Comparison of ENCODE assay signal across 13 cellular contexts in the genomic region with DNA sequence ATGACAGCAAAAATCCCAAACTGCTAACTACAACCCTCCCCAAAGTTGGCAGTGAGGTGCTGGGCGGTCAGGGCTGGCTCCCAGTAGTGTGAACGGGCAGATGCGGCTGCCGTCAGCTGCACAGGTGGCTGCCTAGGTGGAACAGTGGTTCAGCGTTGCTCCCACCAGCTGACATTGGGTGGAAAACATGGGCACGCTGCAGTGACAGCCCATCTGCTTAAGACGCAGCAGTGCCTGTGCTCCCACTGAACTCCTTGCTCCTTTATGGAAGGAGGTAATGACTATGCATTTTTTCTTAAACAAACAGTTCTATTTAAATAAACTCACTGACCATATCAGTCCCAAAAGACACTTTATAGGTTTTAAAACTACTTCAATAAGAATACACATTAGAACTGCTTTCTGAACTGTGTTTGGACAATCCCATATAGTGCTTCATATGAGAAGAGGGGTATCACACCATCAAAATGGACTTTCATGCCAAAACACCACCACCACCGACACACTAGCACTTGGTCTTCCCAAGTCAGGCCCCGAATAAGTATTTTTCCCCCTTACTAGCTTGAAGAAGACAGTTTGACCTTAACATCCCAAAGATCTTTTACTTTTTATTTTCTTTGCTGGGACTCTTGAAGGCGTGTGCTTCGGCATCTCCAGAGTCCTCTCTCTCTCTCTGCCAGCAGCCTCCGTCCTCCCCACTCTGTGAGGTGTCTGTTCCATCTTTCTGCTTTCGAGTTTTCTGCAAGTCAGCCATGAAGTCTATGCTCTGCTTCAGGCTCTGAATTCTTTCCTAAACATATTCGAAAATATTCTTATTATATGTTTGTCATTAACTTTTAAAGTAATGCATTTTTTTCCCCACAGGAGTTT. TPM values are rescaled to one million over a fixed set of nuclear protein-coding genes. Genes with fewer than 3 reads are reported as not detected.
DNase-seq lines count a peak whose midpoint lies in the region; ATAC-seq, FAIRE-seq and TF ChIP-seq lines count a peak whose summit lies in the region.
"Had no signal": no experiment of that assay in that cellular context is flagged by ENCODE, and none has a peak within 500 bp of the region (broad histone marks: within the 10 kb centered on the region; RNA-seq: fewer than 3 reads in every experiment).

No MANE protein-coding gene starts in this region.

- H3K4me1 Mint-ChIP-seq in activated naive CD8-positive, alpha-beta T cell treated with anti-CD3 and anti-CD28 coated beads, Interleukin-2, amount 50 U/mL, for 24 hours: peaks cover 44% of the 10 kb centered on the region
- peaks cover 43 to 67% (median 55%) of the 10 kb centered on the region in 7 donors for H3K4me1 Mint-ChIP-seq in naive thymus-derived CD4-positive, alpha-beta T cell

- H3K36me3 ChIP-seq in naive thymus-derived CD4-positive, alpha-beta T cell (ENCODE audit: control insufficient read depth in 2 of 3, insufficient read depth in 3 of 3, low read length in 3 of 3): peaks cover 6 to 25% (median 7%) of the 10 kb centered on the region in 3 experiments
- H3K36me3 ChIP-seq in SK-N-SH (replicated peaks in 1 of 2; ENCODE audit: control insufficient read depth in 1 of 2, insufficient read depth in 2 of 2, low read length in 1 of 2): peaks cover 61 to 62% of the 10 kb centered on the region in 2 experiments

- H3K9me3 ChIP-seq in A549 (no peaks in the 10 kb centered on the region), SK-N-SH (no peaks in the 10 kb centered on the region)
- H3K9me3 ChIP-seq in naive thymus-derived CD4-positive, alpha-beta T cell (ENCODE audit: control insufficient read depth in 2 of 3, low read length in 3 of 3): no peaks in the 10 kb centered on the region

- H3K27ac ChIP-seq in A549 (peak overlapping the region; percentile 57 to 75; a peak in 5 of 6 replicates), SK-N-SH (ENCODE audit: low read depth in 2 of 2, low read length in 1 of 2) (no peak overlapping the region)
- peak overlapping the region; percentile 82 for H3K27ac ChIP-seq in naive thymus-derived CD4-positive, alpha-beta T cell (ENCODE audit: low read depth, low read length)
- H3K27ac ChIP-seq: parathyroid adenoma had no signal

- no peaks in the 10 kb centered on the region for H4K20me1 ChIP-seq in SK-N-SH (ENCODE audit: insufficient read depth)

- H3K9ac ChIP-seq in SK-N-SH: no peak overlapping the region
- H3K9ac ChIP-seq: parathyroid adenoma had no signal

- TF ChIP-seq CTCF in A549 (IDR thresholded peaks at IDR 0.05): no peak
- TF ChIP-seq CTCF in SK-N-SH (IDR thresholded peaks at IDR 0.05): no peak

- H3K4me2 ChIP-seq in A549: peak overlapping the region; percentile 34
- no peak overlapping the region for H3K4me2 ChIP-seq in SK-N-SH

- WGBS in A549 (ENCODE audit: missing lambda C conversion rate): 74% methylated on average over 14 of the region's 14 CpGs
- 93% methylated on average over 9 of the region's 14 CpGs for WGBS in SK-N-SH (ENCODE audit: low lambda C conversion rate)

- H3K27me3 ChIP-seq in naive thymus-derived CD4-positive, alpha-beta T cell (ENCODE audit: control insufficient read depth in 2 of 2, insufficient read depth in 2 of 2, low read length in 2 of 2): no peaks in the 10 kb centered on the region
- H3K27me3 ChIP-seq in SK-N-SH (ENCODE audit: insufficient read depth): no peaks in the 10 kb centered on the region

- H3K9me3 Mint-ChIP-seq in activated naive CD8-positive, alpha-beta T cell treated with anti-CD3 and anti-CD28 coated beads, Interleukin-2, amount 50 U/mL, for 24 hours: no peaks in the 10 kb centered on the region
- peaks cover 0 to 3% (median 0%) of the 10 kb centered on the region in 11 donors for H3K9me3 Mint-ChIP-seq in naive thymus-derived CD4-positive, alpha-beta T cell
- H3K9me3 Mint-ChIP-seq: dendritic cell treated with granulocyte-macrophage colony-stimulating factor and Interleukin-4, amounts not matched to agents 40 ng/mL and 50 ng/mL, for 4 days had no signal

- intact Hi-C loops in naive thymus-derived CD4-positive, alpha-beta T cell (cut with micrococcal nuclease): no loop called here

- H3K9me2 ChIP-seq in SK-N-SH: no peaks in the 10 kb centered on the region

- H3K4me3 ChIP-seq in A549: no peak overlapping the region
- H3K4me3 ChIP-seq in naive thymus-derived CD4-positive, alpha-beta T cell (ENCODE audit: low read length): no peak overlapping the region
- no peak overlapping the region for H3K4me3 ChIP-seq in SK-N-SH (ENCODE audit: low read depth in 2 of 2, low read length in 1 of 2)

- H3K36me3 Mint-ChIP-seq in activated naive CD8-positive, alpha-beta T cell treated with anti-CD3 and anti-CD28 coated beads, Interleukin-2, amount 50 U/mL, for 24 hours (ENCODE audit: low read depth): peaks cover 48% of the 10 kb centered on the region
- H3K36me3 Mint-ChIP-seq in naive thymus-derived CD4-positive, alpha-beta T cell: peaks cover 18 to 50% (median 39%) of the 10 kb centered on the region in 5 donors

- H3K79me2 ChIP-seq in SK-N-SH (ENCODE audit: insufficient read depth): peaks cover 11% of the 10 kb centered on the region
- H3K79me2 ChIP-seq: parathyroid adenoma had no signal

- peak in 1 of 2 experiments; percentile 37 for DNase-seq in A549 (ENCODE audit: low read depth in 1 of 2, low spot score in 1 of 2)
- peak; percentile 47 for DNase-seq in H4 (ENCODE audit: low spot score)
- DNase-seq in activated naive CD8-positive, alpha-beta T cell treated with anti-CD3 and anti-CD28 coated beads, Interleukin-2, amount 50 U/mL, for 24 hours: no peak
- no peak for DNase-seq in naive thymus-derived CD4-positive, alpha-beta T cell
- DNase-seq in RPMI8226: no peak
- no peak for DNase-seq in NCI-H146 (lab: John Stamatoyannopoulos, UW)
- no peak for DNase-seq in SK-N-SH
- DNase-seq: GOT3, Right ventricle myocardium superior had no signal

- TF ChIP-seq EP300 in A549 (IDR thresholded peaks at IDR 0.05) (no peak), SK-N-SH (IDR thresholded peaks at IDR 0.05; ENCODE audit: borderline replicate concordance in 1 of 2, low read depth in 1 of 2, low read length in 1 of 2) (no peak)

- FAIRE-seq in A549 (lab: Jason Lieb, UNC): no peak
- FAIRE-seq: astrocyte had no signal

- CTCF ChIA-PET in A549 (lab: Yijun Ruan, JAX) (interaction anchor here (0.7 to 1.8 kb wide), 3 partner anchors 9 to 331 kb away, joined by 3 to 8 read pairs (median 3); no protein-coding TSS in a partner anchor), SK-N-SH (lab: Yijun Ruan, JAX) (interaction anchor here (0.6 kb wide), 1 partner anchor 120 kb away, joined by 3 read pairs; no protein-coding TSS in a partner anchor)
- CTCF ChIA-PET in naive thymus-derived CD4-positive, alpha-beta T cell (lab: Charles Lee): interaction anchor here (1.4 kb wide), 1 partner anchor 12 kb away, joined by 4 read pairs; no protein-coding TSS in a partner anchor

- H3K27ac Mint-ChIP-seq in activated naive CD8-positive, alpha-beta T cell treated with anti-CD3 and anti-CD28 coated beads, Interleukin-2, amount 50 U/mL, for 24 hours: peak overlapping the region; percentile 65
- peak overlapping the region; percentile 43 to 99 (median 88) for H3K27ac Mint-ChIP-seq in naive thymus-derived CD4-positive, alpha-beta T cell

- no peak for TF ChIP-seq RAD21 in A549 (conservative IDR thresholded peaks at IDR 0.05 in 1 of 2, IDR thresholded peaks at IDR 0.05 in 1 of 2)
- TF ChIP-seq RAD21 in SK-N-SH (IDR thresholded peaks at IDR 0.05; ENCODE audit: low read length): no peak

- H3K27me3 Mint-ChIP-seq in activated naive CD8-positive, alpha-beta T cell treated with anti-CD3 and anti-CD28 coated beads, Interleukin-2, amount 50 U/mL, for 24 hours: no peaks in the 10 kb centered on the region
- H3K27me3 Mint-ChIP-seq in naive thymus-derived CD4-positive, alpha-beta T cell: no peaks in the 10 kb centered on the region
- H3K27me3 Mint-ChIP-seq: dendritic cell treated with granulocyte-macrophage colony-stimulating factor and Interleukin-4, amounts not matched to agents 40 ng/mL and 50 ng/mL, for 4 days had no signal

- POLR2A ChIA-PET in A549 (lab: Yijun Ruan, JAX): no interaction called here
- POLR2A ChIA-PET in naive thymus-derived CD4-positive, alpha-beta T cell (lab: Charles Lee): interaction anchor here (1.0 to 1.4 kb wide), 3 partner anchors 18 to 69 kb away, joined by 3 to 7 read pairs (median 5); no protein-coding TSS in a partner anchor
- POLR2A ChIA-PET in SK-N-SH (lab: Yijun Ruan, JAX): no interaction called here

- TF ChIP-seq POLR2A in A549 (IDR thresholded peaks at IDR 0.05; ENCODE audit: low read length): no peak

- H3K4me1 ChIP-seq in A549 (peaks cover 19% of the 10 kb centered on the region), SK-N-SH (ENCODE audit: control insufficient read depth in 1 of 2, insufficient read depth in 2 of 2, low read depth in 1 of 2, low read length in 1 of 2) (peaks cover 0 to 4% of the 10 kb centered on the region in 2 experiments; a peak in 1 of 4 replicates)
- peaks cover 12 to 29% of the 10 kb centered on the region in 2 donors for H3K4me1 ChIP-seq in naive thymus-derived CD4-positive, alpha-beta T cell (ENCODE audit: control insufficient read depth in 2 of 2, insufficient read depth in 2 of 2, low read length in 2 of 2)
- H3K4me1 ChIP-seq: parathyroid adenoma had no signal

- H3K4me3 Mint-ChIP-seq in activated naive CD8-positive, alpha-beta T cell treated with anti-CD3 and anti-CD28 coated beads, Interleukin-2, amount 50 U/mL, for 24 hours: no peak overlapping the region
- peak overlapping the region in 5 of 10 donors; percentile 7 to 74 (median 68) for H3K4me3 Mint-ChIP-seq in naive thymus-derived CD4-positive, alpha-beta T cell
- H3K4me3 Mint-ChIP-seq: dendritic cell treated with granulocyte-macrophage colony-stimulating factor and Interleukin-4, amounts not matched to agents 40 ng/mL and 50 ng/mL, for 4 days had no signal

- H2AFZ ChIP-seq in SK-N-SH (ENCODE audit: low read depth): no peak overlapping the region
- H2AFZ ChIP-seq: parathyroid adenoma had no signal

- ATAC-seq in A549 (peak; percentile 47 to 74; a peak in 5 of 6 replicates), GM21381 (IDR thresholded peaks at IDR 0.05; ENCODE audit: unreplicated experiment) (no peak)
- no peak for ATAC-seq in activated naive CD8-positive, alpha-beta T cell treated with anti-CD3 and anti-CD28 coated beads, Interleukin-2, amount 50 U/mL, for 24 hours
- no peak for ATAC-seq in naive thymus-derived CD4-positive, alpha-beta T cell

- H3F3A ChIP-seq in SK-N-SH (replicated peaks; ENCODE audit: insufficient read depth): no peaks in the 10 kb centered on the region

TF ChIP-seq in SK-N-SH, 30 proteins besides CTCF, POLR2A, EP300 and RAD21:
- no peak for TF ChIP-seq GATA2 (CRISPR knock-in tag; IDR thresholded peaks at IDR 0.05)

RNA-seq across cellular contexts. Expression of a gene that starts 34.4 kb away (rescaled TPM):
- polyA plus RNA-seq in A549 (2011; rRNA removed): 94.5 and 102 TPM in 2 replicates
- polyA plus RNA-seq in A549 (2012; cell fraction: cytosol; rRNA removed): 26.2 and 30.8 TPM in 2 replicates
- polyA plus RNA-seq in A549 (2012; cell fraction: nucleus; rRNA removed): 28.5 and 30.8 TPM in 2 replicates
- 59.9 to 60.4 TPM (median 60.2 TPM) in 3 replicates for polyA plus RNA-seq in A549 (2017; fragmentation: RNase III; extraction: RNeasy Plus Mini Kit Qiagen cat#74134 plus additional on column Dnase treatment)
- 42.0 and 42.7 TPM in 2 replicates for polyA minus RNA-seq in A549 (2011; rRNA and poly(A)+ RNA removed)
- total RNA-seq in H4 (2014; rRNA removed; shearing (Covaris generic)): 34.7 and 43.8 TPM in 2 replicates
- 10 to 100 TPM; 80.9 to 91.1 (median 85.0) TPM for total RNA-seq in naive thymus-derived CD4-positive, alpha-beta T cell
- 10 to 100 TPM; 34.5 to 47.3 TPM for polyA plus RNA-seq in naive thymus-derived CD4-positive, alpha-beta T cell
- polyA plus RNA-seq in SK-N-SH (2012; rRNA removed): 31.6 and 32.9 TPM in 2 replicates
- polyA plus RNA-seq in SK-N-SH (2012; cell fraction: cytosol; rRNA removed): 44.3 and 56.8 TPM in 2 replicates
- polyA plus RNA-seq in SK-N-SH (2012; cell fraction: nucleus; rRNA removed): 25.3 and 33.7 TPM in 2 replicates

Comparison
In these comparisons a context has a peak if more than half of its experiments do, and no peak if none do; other contexts are left out.
1. ATAC-seq: peak in A549 (2 of 2); none in activated naive CD8-positive, alpha-beta T cell treated with anti-CD3 and anti-CD28 coated beads, Interleukin-2, amount 50 U/mL, for 24 hours (single experiment), naive thymus-derived CD4-positive, alpha-beta T cell (single experiment) and GM21381 (single experiment).
2. H3K27ac ChIP-seq: peak in A549 (2 of 2) and naive thymus-derived CD4-positive, alpha-beta T cell (single experiment); none in SK-N-SH (0 of 2).